ENCODE assay signal across 1 cellular context in the genomic region with DNA sequence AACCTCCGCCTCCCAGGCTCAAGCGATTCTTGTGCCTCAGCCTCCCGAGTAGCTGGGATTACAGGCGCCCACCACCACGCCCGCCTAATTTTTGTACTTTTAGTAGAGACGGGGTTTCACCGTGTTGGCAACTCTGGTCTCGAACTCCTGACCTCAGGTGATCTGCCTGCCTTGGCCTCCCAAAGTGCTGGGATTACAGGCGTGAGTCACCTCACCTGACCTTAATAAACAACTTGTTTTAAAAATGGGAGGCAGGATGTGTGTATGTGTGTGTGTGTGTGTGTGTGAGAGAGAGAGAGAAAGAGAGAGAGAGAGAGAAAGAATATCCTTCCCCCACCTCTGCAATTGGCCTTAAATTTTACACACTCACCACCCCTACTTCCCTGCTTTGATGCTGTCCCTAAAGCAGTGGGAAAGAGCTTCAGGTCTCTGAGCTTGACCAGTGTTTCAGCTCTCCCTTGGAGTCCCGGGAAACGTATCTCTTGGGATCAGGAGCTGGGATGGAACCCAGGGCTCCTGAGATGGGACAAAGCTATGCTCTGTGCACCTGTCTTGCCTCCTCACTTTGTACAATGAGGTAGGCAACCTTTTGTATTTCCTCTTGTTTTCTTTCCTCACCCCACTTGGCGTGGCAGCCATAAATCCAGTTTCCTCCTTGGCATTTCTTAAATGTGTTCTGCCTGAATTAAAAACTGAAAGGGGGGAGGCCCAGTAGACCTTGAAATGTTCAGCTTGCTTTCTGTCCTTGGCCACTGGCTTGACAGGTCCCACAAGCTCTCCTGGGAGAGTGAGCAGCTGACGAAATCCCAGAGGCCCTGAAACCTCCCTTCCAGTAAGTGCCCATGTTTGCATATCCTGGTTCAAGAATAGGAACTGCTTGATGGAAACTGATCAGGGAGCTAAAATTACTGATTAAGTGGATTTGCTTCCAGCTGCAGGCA.
TF ChIP-seq lines count a peak whose summit lies in the region.

No MANE protein-coding gene starts in this region.

TF ChIP-seq in HepG2, 621 proteins besides CTCF, POLR2A, EP300 and RAD21 (continued from another document and continues in another):
- TF ChIP-seq, protein P1, sequence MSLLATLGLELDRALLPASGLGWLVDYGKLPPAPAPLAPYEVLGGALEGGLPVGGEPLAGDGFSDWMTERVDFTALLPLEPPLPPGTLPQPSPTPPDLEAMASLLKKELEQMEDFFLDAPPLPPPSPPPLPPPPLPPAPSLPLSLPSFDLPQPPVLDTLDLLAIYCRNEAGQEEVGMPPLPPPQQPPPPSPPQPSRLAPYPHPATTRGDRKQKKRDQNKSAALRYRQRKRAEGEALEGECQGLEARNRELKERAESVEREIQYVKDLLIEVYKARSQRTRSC (CRISPR knock-in tag; IDR thresholded peaks at IDR 0.05; ENCODE audit: low read depth), result no peak
- TF ChIP-seq, protein P2, sequence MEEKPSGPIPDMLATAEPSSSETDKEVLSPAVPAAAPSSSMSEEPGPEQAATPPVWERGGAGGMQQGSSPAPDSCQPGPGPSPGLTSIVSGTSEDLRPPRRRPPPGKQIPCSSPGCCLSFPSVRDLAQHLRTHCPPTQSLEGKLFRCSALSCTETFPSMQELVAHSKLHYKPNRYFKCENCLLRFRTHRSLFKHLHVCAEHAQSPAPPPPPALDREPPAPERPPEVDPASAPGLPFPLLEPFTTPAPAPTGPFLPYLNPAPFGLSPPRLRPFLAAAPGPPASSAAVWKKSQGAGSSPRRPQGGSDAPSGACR (CRISPR knock-in tag; IDR thresholded peaks at IDR 0.05), result no peak
- TF ChIP-seq ZNF562 (CRISPR knock-in tag; IDR thresholded peaks at IDR 0.05; ENCODE audit: borderline replicate concordance) (no peak), ZNF792 (CRISPR knock-in tag; IDR thresholded peaks at IDR 0.05) (no peak), ZNF510 (CRISPR knock-in tag; IDR thresholded peaks at IDR 0.05; ENCODE audit: low read depth) (no peak), TAF15 (IDR thresholded peaks at IDR 0.05; ENCODE audit: low read depth, low read length, poor library complexity, severe bottlenecking) (no peak), RARG (CRISPR knock-in tag; IDR thresholded peaks at IDR 0.05; ENCODE audit: low read depth) (no peak), ATRX (CRISPR knock-in tag; IDR thresholded peaks at IDR 0.05; ENCODE audit: borderline replicate concordance) (no peak), MBD4 (IDR thresholded peaks at IDR 0.05; ENCODE audit: borderline replicate concordance, low read length) (no peak), ZSCAN29 (CRISPR knock-in tag; conservative IDR thresholded peaks at IDR 0.05) (no peak), EED (CRISPR knock-in tag; IDR thresholded peaks at IDR 0.05) (no peak), ZFY (CRISPR knock-in tag; IDR thresholded peaks at IDR 0.05) (no peak), ZNF570 (CRISPR knock-in tag; IDR thresholded peaks at IDR 0.05; ENCODE audit: borderline replicate concordance) (no peak), NR2F2 (IDR thresholded peaks at IDR 0.05; ENCODE audit: borderline replicate concordance, low read depth) (0 out of 2 replicates have a peak, but pooled peaks have one; percentile 27), ATM (IDR thresholded peaks at IDR 0.05; ENCODE audit: borderline replicate concordance) (no peak), SMAD3 (CRISPR knock-in tag; IDR thresholded peaks at IDR 0.05) (peak; percentile 78; the same call in 1 of the 2 replicates), WIZ (CRISPR knock-in tag; IDR thresholded peaks at IDR 0.05) (no peak)
- TF ChIP-seq, protein P3, sequence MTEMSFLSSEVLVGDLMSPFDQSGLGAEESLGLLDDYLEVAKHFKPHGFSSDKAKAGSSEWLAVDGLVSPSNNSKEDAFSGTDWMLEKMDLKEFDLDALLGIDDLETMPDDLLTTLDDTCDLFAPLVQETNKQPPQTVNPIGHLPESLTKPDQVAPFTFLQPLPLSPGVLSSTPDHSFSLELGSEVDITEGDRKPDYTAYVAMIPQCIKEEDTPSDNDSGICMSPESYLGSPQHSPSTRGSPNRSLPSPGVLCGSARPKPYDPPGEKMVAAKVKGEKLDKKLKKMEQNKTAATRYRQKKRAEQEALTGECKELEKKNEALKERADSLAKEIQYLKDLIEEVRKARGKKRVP (CRISPR knock-in tag; IDR thresholded peaks at IDR 0.05), result peak in 1 of 2 experiments; percentile 97; a peak in 2 of 4 replicates
- TF ChIP-seq, protein P4, sequence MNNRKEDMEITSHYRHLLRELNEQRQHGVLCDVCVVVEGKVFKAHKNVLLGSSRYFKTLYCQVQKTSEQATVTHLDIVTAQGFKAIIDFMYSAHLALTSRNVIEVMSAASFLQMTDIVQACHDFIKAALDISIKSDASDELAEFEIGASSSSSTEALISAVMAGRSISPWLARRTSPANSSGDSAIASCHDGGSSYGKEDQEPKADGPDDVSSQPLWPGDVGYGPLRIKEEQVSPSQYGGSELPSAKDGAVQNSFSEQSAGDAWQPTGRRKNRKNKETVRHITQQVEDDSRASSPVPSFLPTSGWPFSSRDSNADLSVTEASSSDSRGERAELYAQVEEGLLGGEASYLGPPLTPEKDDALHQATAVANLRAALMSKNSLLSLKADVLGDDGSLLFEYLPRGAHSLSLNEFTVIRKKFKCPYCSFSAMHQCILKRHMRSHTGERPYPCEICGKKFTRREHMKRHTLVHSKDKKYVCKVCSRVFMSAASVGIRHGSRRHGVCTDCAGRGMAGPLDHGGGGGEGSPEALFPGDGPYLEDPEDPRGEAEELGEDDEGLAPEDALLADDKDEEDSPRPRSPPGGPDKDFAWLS (CRISPR knock-in tag; IDR thresholded peaks at IDR 0.05; ENCODE audit: borderline replicate concordance), result no peak
- TF ChIP-seq, protein P5, sequence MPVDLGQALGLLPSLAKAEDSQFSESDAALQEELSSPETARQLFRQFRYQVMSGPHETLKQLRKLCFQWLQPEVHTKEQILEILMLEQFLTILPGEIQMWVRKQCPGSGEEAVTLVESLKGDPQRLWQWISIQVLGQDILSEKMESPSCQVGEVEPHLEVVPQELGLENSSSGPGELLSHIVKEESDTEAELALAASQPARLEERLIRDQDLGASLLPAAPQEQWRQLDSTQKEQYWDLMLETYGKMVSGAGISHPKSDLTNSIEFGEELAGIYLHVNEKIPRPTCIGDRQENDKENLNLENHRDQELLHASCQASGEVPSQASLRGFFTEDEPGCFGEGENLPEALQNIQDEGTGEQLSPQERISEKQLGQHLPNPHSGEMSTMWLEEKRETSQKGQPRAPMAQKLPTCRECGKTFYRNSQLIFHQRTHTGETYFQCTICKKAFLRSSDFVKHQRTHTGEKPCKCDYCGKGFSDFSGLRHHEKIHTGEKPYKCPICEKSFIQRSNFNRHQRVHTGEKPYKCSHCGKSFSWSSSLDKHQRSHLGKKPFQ (CRISPR knock-in tag; IDR thresholded peaks at IDR 0.05; ENCODE audit: insufficient replicate concordance), result no peak
- TF ChIP-seq, protein P6, sequence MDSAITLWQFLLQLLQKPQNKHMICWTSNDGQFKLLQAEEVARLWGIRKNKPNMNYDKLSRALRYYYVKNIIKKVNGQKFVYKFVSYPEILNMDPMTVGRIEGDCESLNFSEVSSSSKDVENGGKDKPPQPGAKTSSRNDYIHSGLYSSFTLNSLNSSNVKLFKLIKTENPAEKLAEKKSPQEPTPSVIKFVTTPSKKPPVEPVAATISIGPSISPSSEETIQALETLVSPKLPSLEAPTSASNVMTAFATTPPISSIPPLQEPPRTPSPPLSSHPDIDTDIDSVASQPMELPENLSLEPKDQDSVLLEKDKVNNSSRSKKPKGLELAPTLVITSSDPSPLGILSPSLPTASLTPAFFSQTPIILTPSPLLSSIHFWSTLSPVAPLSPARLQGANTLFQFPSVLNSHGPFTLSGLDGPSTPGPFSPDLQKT (CRISPR knock-in tag; IDR thresholded peaks at IDR 0.05; ENCODE audit: borderline replicate concordance), result no peak
- TF ChIP-seq, protein P7, sequence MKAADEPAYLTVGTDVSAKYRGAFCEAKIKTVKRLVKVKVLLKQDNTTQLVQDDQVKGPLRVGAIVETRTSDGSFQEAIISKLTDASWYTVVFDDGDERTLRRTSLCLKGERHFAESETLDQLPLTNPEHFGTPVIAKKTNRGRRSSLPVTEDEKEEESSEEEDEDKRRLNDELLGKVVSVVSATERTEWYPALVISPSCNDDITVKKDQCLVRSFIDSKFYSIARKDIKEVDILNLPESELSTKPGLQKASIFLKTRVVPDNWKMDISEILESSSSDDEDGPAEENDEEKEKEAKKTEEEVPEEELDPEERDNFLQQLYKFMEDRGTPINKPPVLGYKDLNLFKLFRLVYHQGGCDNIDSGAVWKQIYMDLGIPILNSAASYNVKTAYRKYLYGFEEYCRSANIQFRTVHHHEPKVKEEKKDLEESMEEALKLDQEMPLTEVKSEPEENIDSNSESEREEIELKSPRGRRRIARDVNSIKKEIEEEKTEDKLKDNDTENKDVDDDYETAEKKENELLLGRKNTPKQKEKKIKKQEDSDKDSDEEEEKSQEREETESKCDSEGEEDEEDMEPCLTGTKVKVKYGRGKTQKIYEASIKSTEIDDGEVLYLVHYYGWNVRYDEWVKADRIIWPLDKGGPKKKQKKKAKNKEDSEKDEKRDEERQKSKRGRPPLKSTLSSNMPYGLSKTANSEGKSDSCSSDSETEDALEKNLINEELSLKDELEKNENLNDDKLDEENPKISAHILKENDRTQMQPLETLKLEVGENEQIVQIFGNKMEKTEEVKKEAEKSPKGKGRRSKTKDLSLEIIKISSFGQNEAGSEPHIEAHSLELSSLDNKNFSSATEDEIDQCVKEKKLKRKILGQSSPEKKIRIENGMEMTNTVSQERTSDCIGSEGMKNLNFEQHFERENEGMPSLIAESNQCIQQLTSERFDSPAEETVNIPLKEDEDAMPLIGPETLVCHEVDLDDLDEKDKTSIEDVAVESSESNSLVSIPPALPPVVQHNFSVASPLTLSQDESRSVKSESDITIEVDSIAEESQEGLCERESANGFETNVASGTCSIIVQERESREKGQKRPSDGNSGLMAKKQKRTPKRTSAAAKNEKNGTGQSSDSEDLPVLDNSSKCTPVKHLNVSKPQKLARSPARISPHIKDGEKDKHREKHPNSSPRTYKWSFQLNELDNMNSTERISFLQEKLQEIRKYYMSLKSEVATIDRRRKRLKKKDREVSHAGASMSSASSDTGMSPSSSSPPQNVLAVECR (CRISPR knock-in tag; IDR thresholded peaks at IDR 0.05; ENCODE audit: borderline replicate concordance), result peak; percentile 50; the same call in 1 of the 2 replicates
- TF ChIP-seq, protein P8, sequence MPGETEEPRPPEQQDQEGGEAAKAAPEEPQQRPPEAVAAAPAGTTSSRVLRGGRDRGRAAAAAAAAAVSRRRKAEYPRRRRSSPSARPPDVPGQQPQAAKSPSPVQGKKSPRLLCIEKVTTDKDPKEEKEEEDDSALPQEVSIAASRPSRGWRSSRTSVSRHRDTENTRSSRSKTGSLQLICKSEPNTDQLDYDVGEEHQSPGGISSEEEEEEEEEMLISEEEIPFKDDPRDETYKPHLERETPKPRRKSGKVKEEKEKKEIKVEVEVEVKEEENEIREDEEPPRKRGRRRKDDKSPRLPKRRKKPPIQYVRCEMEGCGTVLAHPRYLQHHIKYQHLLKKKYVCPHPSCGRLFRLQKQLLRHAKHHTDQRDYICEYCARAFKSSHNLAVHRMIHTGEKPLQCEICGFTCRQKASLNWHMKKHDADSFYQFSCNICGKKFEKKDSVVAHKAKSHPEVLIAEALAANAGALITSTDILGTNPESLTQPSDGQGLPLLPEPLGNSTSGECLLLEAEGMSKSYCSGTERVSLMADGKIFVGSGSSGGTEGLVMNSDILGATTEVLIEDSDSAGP (CRISPR knock-in tag; IDR thresholded peaks at IDR 0.05; ENCODE audit: borderline replicate concordance), result no peak
- TF ChIP-seq, protein P9, sequence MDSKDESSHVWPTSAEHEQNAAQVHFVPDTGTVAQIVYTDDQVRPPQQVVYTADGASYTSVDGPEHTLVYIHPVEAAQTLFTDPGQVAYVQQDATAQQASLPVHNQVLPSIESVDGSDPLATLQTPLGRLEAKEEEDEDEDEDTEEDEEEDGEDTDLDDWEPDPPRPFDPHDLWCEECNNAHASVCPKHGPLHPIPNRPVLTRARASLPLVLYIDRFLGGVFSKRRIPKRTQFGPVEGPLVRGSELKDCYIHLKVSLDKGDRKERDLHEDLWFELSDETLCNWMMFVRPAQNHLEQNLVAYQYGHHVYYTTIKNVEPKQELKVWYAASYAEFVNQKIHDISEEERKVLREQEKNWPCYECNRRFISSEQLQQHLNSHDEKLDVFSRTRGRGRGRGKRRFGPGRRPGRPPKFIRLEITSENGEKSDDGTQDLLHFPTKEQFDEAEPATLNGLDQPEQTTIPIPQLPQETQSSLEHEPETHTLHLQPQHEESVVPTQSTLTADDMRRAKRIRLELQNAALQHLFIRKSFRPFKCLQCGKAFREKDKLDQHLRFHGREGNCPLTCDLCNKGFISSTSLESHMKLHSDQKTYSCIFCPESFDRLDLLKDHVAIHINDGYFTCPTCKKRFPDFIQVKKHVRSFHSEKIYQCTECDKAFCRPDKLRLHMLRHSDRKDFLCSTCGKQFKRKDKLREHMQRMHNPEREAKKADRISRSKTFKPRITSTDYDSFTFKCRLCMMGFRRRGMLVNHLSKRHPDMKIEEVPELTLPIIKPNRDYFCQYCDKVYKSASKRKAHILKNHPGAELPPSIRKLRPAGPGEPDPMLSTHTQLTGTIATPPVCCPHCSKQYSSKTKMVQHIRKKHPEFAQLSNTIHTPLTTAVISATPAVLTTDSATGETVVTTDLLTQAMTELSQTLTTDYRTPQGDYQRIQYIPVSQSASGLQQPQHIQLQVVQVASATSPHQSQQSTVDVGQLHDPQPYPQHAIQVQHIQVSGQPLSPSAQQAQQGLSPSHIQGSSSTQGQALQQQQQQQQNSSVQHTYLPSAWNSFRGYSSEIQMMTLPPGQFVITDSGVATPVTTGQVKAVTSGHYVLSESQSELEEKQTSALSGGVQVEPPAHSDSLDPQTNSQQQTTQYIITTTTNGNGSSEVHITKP (CRISPR knock-in tag; IDR thresholded peaks at IDR 0.05; ENCODE audit: low read depth), result no peak
